In the genomic region with DNA sequence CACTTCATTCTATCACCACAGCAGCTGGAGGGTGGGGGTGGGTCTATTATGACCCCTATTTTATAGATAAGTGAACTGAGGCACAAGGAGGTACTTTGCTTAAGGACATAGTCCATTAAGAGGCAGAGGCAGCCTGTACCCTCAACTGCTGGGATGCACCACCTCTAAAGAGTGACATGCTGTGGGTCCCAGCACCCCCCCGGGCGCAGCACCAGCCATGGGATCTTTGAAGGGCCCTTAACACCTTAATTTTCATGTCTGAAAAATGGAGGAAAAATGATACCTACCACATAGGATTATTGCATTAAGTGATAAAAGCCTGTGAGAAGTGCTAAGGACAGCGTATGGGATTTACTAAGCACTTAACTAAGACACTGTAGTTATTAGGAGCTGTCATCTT, we compare ENCODE assay signal across 27 cellular contexts. TPM values are rescaled to one million over a fixed set of nuclear protein-coding genes. Genes with fewer than 3 reads are reported as not detected.
"Had no signal": no experiment of that assay in that cellular context is flagged by ENCODE, and none has a peak within 500 bp of the region (broad histone marks: within the 10 kb centered on the region; RNA-seq: fewer than 3 reads in every experiment).

No MANE protein-coding gene starts in this region.

- H3K27me3 ChIP-seq: brain microvascular endothelial cell, cardiac muscle cell had no signal

- DNase-seq: activated CD4-positive, alpha-beta memory T cell treated with anti-CD3 and anti-CD28 coated beads for 36 hours; activated CD4-positive, alpha-beta T cell treated with anti-CD3 and anti-CD28 coated beads, Interleukin-2, amount 10 ng/mL, durations not matched to agents 7 days and 5 days; activated CD4-positive, CD25-positive, alpha-beta regulatory T cell; activated CD8-positive, alpha-beta memory T cell treated with anti-CD3 and anti-CD28 coated beads, Interleukin-2, amount 50 U/mL, for 4 hours; activated naive CD4-positive, alpha-beta T cell treated with anti-CD3 and anti-CD28 coated beads for 36 hours; activated naive CD8-positive, alpha-beta T cell treated with anti-CD3 and anti-CD28 coated beads for 36 hours; brain microvascular endothelial cell; KG1; NCI-H1105; NCI-H1436; NCI-H2029 treated with DMSO at 0.1 percent for 48 hours; NCI-H526 treated with DMSO at 0.1 percent for 48 hours; NCI-H82; NK-92 treated with Interleukin-12 subunit alpha and Interleukin-12 subunit beta, amount 100 ng/mL, for 24 hours; OCI-M1; Right ventricle myocardium superior; RPMI8226; SJCRH30; SK-N-SH; T-helper 1 cell had no signal

- ATAC-seq: Panc1 had no signal

- H3K9me3 ChIP-seq: SJCRH30, SK-N-SH had no signal

- H3K36me3 ChIP-seq: brain microvascular endothelial cell, cardiac muscle cell, SJCRH30 had no signal

- H3K4me1 ChIP-seq: SJCRH30 had no signal

- H3K27ac ChIP-seq: brain microvascular endothelial cell, cardiac muscle cell, SJCRH30, VCaP had no signal

- H3K4me3 ChIP-seq: cardiac muscle cell, SJCRH30 had no signal

RNA-seq across cellular contexts. Expression of gene ADCYAP1R1, which starts 15.4 kb away (rescaled TPM):
- total RNA-seq: activated CD4-positive, alpha-beta memory T cell treated with anti-CD3 and anti-CD28 coated beads for 36 hours; activated CD4-positive, alpha-beta T cell treated with anti-CD3 and anti-CD28 coated beads, Interleukin-2, amount 10 ng/mL, durations not matched to agents 7 days and 5 days; activated CD8-positive, alpha-beta memory T cell treated with anti-CD3 and anti-CD28 coated beads for 36 hours; activated naive CD4-positive, alpha-beta T cell treated with anti-CD3 and anti-CD28 coated beads for 36 hours; activated naive CD8-positive, alpha-beta T cell treated with anti-CD3 and anti-CD28 coated beads for 36 hours; MCF 10A; SJCRH30; T-helper 2 cell treated with Interferon-gamma antibody and Interleukin-4, amounts not matched to agents 100 ng/mL and 5 ng/mL, for 36 hours had no signal
- polyA plus RNA-seq: IgD-negative memory B cell had no signal
